ENCODE assay signal across 23 cellular contexts in genomic region chr4:8149664-8150063, GRCh38. TPM values are rescaled to one million over a fixed set of nuclear protein-coding genes. Genes with fewer than 3 reads are reported as not detected.
DNase-seq lines count a peak whose midpoint lies in the region; ATAC-seq and TF ChIP-seq lines count a peak whose summit lies in the region.
"Had no signal": no experiment of that assay in that cellular context is flagged by ENCODE, and none has a peak within 500 bp of the region (broad histone marks: within the 10 kb centered on the region; RNA-seq: fewer than 3 reads in every experiment).

No MANE protein-coding gene starts in this region.

- no peaks in the 10 kb centered on the region; the same call in 2 of the 3 replicates for H3K9me3 Mint-ChIP-seq in GM23338
- H3K9me3 Mint-ChIP-seq in central memory CD8-positive, alpha-beta T cell = no peaks in the 10 kb centered on the region
- H3K9me3 Mint-ChIP-seq: CD4-positive, alpha-beta memory T cell had no signal

- no peaks in the 10 kb centered on the region for H3K4me1 ChIP-seq in GM23338 (ENCODE audit: insufficient read depth)
- H3K4me1 ChIP-seq in psoas muscle = peaks cover 28% of the 10 kb centered on the region
- H3K4me1 ChIP-seq in spleen = peaks cover 16 to 94% (median 63%) of the 10 kb centered on the region in 6 donors
- H3K4me1 ChIP-seq: A549, BE2C had no signal

- no peaks in the 10 kb centered on the region for H3K79me2 ChIP-seq in GM23338 (replicated peaks; ENCODE audit: insufficient read depth)

- H3K27me3 ChIP-seq in GM23338 (ENCODE audit: insufficient read depth) (no peaks in the 10 kb centered on the region), psoas muscle (ENCODE audit: insufficient read depth in 3 of 3, low read length in 2 of 3) (no peaks in the 10 kb centered on the region), spleen (replicated peaks in 1 of 7) (peaks cover 0 to 3% (median 0%) of the 10 kb centered on the region in 7 donors)
- H3K27me3 ChIP-seq: BE2C had no signal

- H3K36me3 ChIP-seq in GM23338 (ENCODE audit: insufficient read depth) = no peaks in the 10 kb centered on the region
- peaks cover 0 to 10% of the 10 kb centered on the region in 2 donors for H3K36me3 ChIP-seq in psoas muscle (ENCODE audit: insufficient read depth in 1 of 2, low read depth in 1 of 2)
- peaks cover 0 to 11% (median 0%) of the 10 kb centered on the region in 6 donors for H3K36me3 ChIP-seq in spleen
- H3K36me3 ChIP-seq: BE2C had no signal

- peak overlapping the region; percentile 51; the same call in 1 of the 2 replicates for H3K27ac Mint-ChIP-seq in GM23338
- H3K27ac Mint-ChIP-seq in central memory CD8-positive, alpha-beta T cell (ENCODE audit: low read depth) = peak overlapping the region; percentile 39
- H3K27ac Mint-ChIP-seq: CD4-positive, alpha-beta memory T cell had no signal

- TF ChIP-seq CTCF in GM23338 (conservative IDR thresholded peaks at IDR 0.05; ENCODE audit: low read depth in 2 of 2) (no peak), psoas muscle (IDR thresholded peaks at IDR 0.05) (no peak), spleen (IDR thresholded peaks at IDR 0.05 in 8 of 11, conservative IDR thresholded peaks at IDR 0.05 in 3 of 11) (no peak)

- H3K4me3 ChIP-seq in GM23338 (no peak overlapping the region), psoas muscle (no peak overlapping the region), spleen (no peak overlapping the region)
- H3K4me3 ChIP-seq: A549 had no signal

- H3K27ac ChIP-seq in GM23338 (ENCODE audit: low read depth) (no peak overlapping the region), psoas muscle (peak overlapping the region; percentile 85), spleen (peak overlapping the region in 3 of 8 donors; percentile 15 to 61 (median 28))
- H3K27ac ChIP-seq: A549 had no signal

- H3K9me2 ChIP-seq in GM23338 (ENCODE audit: insufficient read depth) = no peaks in the 10 kb centered on the region

- H3K4me1 Mint-ChIP-seq in GM23338 = peaks cover 17% of the 10 kb centered on the region
- peaks cover 5% of the 10 kb centered on the region for H3K4me1 Mint-ChIP-seq in central memory CD8-positive, alpha-beta T cell

- DNase-seq in GM23338 (ENCODE audit: low spot score) = no peak
- DNase-seq in central memory CD8-positive, alpha-beta T cell (ENCODE audit: low spot score in 2 of 2) = no peak
- no peak for DNase-seq in psoas muscle
- DNase-seq in spleen = peak; percentile 64
- no peak for DNase-seq in left lobe of liver (ENCODE audit: low spot score)
- no peak for DNase-seq in NCI-H2107 treated with DMSO at 0.1 percent for 48 hours (lab: John Stamatoyannopoulos, UW; ENCODE audit: unreplicated experiment)
- DNase-seq in stimulated activated CD4-positive, alpha-beta T cell treated with anti-CD3 and anti-CD28 coated beads, Interleukin-4, amount 100 ng/mL, for 1 hour = no peak
- no peak for DNase-seq in amniotic stem cell (lab: John Stamatoyannopoulos, UW)
- DNase-seq: 8988T; ACHN; AML-193; BE2C; C1 segment of cervical spinal cord; Calu3; CD4-positive, alpha-beta memory T cell; COR-L47; DMS53; DMS79 treated with DMSO at 0.1 percent for 48 hours; GF-D8; GOT3 had no signal

- H3F3A ChIP-seq in GM23338 (replicated peaks; ENCODE audit: low read depth) = no peaks in the 10 kb centered on the region

- ATAC-seq in GM23338 (no peak), psoas muscle (no peak), left lobe of liver (no peak)
- no peak for ATAC-seq in central memory CD8-positive, alpha-beta T cell (replicated peaks; ENCODE audit: extremely low read depth, poor library complexity, severe bottlenecking)
- ATAC-seq: HCT116 had no signal

- intact Hi-C loops in psoas muscle (cut with DNase I) (no loop called here), spleen (cut with DNase I; ENCODE audit: low total_unique reads) (no loop called here)

- WGBS in psoas muscle, 3 donors = 80 to 81% (median 80%) methylated on average over 7 of the region's 7 CpGs
- WGBS in spleen, 5 donors = 62 to 80% (median 74%) methylated on average over 7 of the region's 7 CpGs

- H3K27me3 Mint-ChIP-seq in GM23338 (ENCODE audit: insufficient read depth, low read depth, poor library complexity) = peaks cover 4% of the 10 kb centered on the region
- H3K27me3 Mint-ChIP-seq in central memory CD8-positive, alpha-beta T cell = peaks cover 10% of the 10 kb centered on the region

- H3K4me3 Mint-ChIP-seq in GM23338 = no peak overlapping the region
- no peak overlapping the region for H3K4me3 Mint-ChIP-seq in central memory CD8-positive, alpha-beta T cell
- H3K4me3 Mint-ChIP-seq: CD4-positive, alpha-beta memory T cell had no signal

- H4K20me1 ChIP-seq in GM23338 (replicated peaks; ENCODE audit: insufficient read depth) = no peaks in the 10 kb centered on the region

- H3K36me3 Mint-ChIP-seq in GM23338 (ENCODE audit: low read depth) = no peaks in the 10 kb centered on the region
- H3K36me3 Mint-ChIP-seq in central memory CD8-positive, alpha-beta T cell (ENCODE audit: insufficient read depth) = peaks cover 3% of the 10 kb centered on the region
- H3K36me3 Mint-ChIP-seq: CD4-positive, alpha-beta memory T cell had no signal

- no peak for TF ChIP-seq POLR2A in spleen (IDR thresholded peaks at IDR 0.05)

- no peak overlapping the region for H2AFZ ChIP-seq in GM23338

- no peak overlapping the region for H3K4me2 ChIP-seq in GM23338
- H3K4me2 ChIP-seq: A549 had no signal

- H3K9me3 ChIP-seq in psoas muscle (no peaks in the 10 kb centered on the region), spleen (no peaks in the 10 kb centered on the region)
- H3K9me3 ChIP-seq: A549, BE2C had no signal

TF ChIP-seq in GM23338, 12 proteins besides CTCF, POLR2A, EP300 and RAD21 (continues in another document):
- TF ChIP-seq ZNF114 (CRISPR knock-in tag; IDR thresholded peaks at IDR 0.05) (no peak), STAT1 (IDR thresholded peaks at IDR 0.05; ENCODE audit: unreplicated experiment) (no peak), ZNF331 (CRISPR knock-in tag; IDR thresholded peaks at IDR 0.05; ENCODE audit: low read depth) (no peak), REST (IDR thresholded peaks at IDR 0.05; ENCODE audit: unreplicated experiment) (no peak)

RNA-seq across cellular contexts. Expression of gene ABLIM2, which starts 8.9 kb away (rescaled TPM):
- total RNA-seq in GM23338 (2014; rRNA removed; shearing (Covaris generic)) = 1.0 and 4.3 TPM in 2 replicates
- polyA plus RNA-seq in GM23338 (2016; fragmentation: Nextera tagmentation; extraction: Ambion mirVana) = 0.78 and 1.5 TPM in 2 replicates
- total RNA-seq in psoas muscle = 100 to 1,000 TPM; 127 to 956 (median 461) TPM
- 100 to 1,000 TPM in 2 of 3 donors, 10 to 100 TPM in 1; 82.2 to 295 (median 123) TPM for polyA plus RNA-seq in psoas muscle
- total RNA-seq in spleen = 100 to 1,000 TPM in 4 of 7 donors, 10 to 100 TPM in 3; 41.8 to 127 (median 100) TPM
- polyA plus RNA-seq in spleen = 10 to 100 TPM; 11.8 to 49.8 (median 26.6) TPM
- 3.6 TPM for total RNA-seq in left lobe of liver

RNA-seq across cellular contexts. Expression of gene SH3TC1, which starts 49.4 kb away (rescaled TPM):
- 0.07 TPM in 1 of 2 replicates, not detected in the other for total RNA-seq in GM23338 (2014; rRNA removed; shearing (Covaris generic))
- polyA plus RNA-seq in GM23338 (2016; fragmentation: Nextera tagmentation; extraction: Ambion mirVana) (not detected in 2 replicates), psoas muscle (1 to 10 TPM; 1.9 to 5.0 (median 4.0) TPM), spleen (10 to 100 TPM; 23.3 to 43.7 (median 23.5) TPM)
- total RNA-seq in psoas muscle (1 to 10 TPM; 4.6 to 7.9 (median 4.9) TPM), spleen (100 to 1,000 TPM in 1 of 7 donors, 10 to 100 TPM in 6; 58.0 to 157 (median 69.4) TPM), left lobe of liver (33.3 TPM)
- total RNA-seq: G401 had no signal
